1 cellular context compared by ENCODE assay signal in the genomic region with DNA sequence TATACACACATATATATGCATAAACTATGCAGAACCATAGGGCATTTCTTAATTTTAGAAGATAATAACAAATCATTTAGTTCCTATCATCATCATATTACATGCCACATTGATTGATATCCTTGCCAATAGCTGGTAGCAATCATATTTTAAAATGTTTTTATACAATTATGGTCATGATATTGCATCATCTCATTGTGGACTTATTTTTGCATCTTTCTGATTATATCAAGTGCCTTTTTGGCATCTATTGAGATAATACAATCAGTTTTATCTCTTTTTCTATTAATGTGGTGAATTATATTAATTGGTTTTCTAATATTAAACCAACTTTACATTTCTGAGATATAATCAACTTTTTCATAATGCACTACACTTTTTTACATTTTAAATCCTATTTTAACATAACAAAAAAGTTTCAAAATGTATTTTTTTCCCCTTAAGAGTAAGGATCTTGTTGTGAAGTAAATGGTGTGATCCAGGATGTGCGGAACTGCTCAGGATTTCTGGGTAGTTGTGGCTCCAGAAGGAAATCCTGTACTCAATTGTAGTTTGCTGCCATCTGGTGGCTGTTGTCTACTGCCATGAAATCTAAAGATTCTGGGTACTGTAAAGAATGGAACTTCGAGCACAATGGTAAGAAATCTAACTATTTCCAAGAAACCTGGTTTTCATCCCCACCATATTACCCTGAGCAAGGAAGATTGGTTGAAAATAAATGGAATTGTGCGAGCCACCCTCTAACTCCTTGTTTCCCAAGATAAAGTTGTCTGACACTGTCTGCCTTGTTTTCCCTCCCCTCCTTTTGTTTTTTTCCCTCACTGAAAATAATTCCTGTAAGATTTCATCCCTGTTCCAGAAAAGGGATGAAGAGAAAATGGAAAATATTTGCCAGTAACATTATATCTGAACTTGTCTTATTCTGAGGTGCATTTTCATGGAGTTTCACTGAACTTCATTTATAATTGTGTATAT.
A peak's percentile ranks its signal among the peaks of the same experiment; 100 is the strongest.
TF ChIP-seq lines count a peak whose summit lies in the region.

No MANE protein-coding gene starts in this region.

TF ChIP-seq in K562, 482 proteins besides CTCF, POLR2A, EP300 and RAD21 (continued from another document):
- peak; percentile 28; the same call in 1 of the 2 replicates for TF ChIP-seq CEBPB (tag; IDR thresholded peaks at IDR 0.05)
- TF ChIP-seq SMC3 (conservative IDR thresholded peaks at IDR 0.05; ENCODE audit: insufficient read depth, low read depth, low read length) = peak; percentile 64
- TF ChIP-seq, protein P1, sequence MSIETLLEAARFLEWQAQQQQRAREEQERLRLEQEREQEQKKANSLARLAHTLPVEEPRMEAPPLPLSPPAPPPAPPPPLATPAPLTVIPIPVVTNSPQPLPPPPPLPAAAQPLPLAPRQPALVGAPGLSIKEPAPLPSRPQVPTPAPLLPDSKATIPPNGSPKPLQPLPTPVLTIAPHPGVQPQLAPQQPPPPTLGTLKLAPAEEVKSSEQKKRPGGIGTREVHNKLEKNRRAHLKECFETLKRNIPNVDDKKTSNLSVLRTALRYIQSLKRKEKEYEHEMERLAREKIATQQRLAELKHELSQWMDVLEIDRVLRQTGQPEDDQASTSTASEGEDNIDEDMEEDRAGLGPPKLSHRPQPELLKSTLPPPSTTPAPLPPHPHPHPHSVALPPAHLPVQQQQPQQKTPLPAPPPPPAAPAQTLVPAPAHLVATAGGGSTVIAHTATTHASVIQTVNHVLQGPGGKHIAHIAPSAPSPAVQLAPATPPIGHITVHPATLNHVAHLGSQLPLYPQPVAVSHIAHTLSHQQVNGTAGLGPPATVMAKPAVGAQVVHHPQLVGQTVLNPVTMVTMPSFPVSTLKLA (conservative IDR thresholded peaks at IDR 0.05) = no peak
- TF ChIP-seq ATF3 (IDR thresholded peaks at IDR 0.05) = peak; percentile 65
- TF ChIP-seq ATF3 (CRISPR knock-in tag; conservative IDR thresholded peaks at IDR 0.05) = no peak
- TF ChIP-seq CEBPG (CRISPR knock-in tag; IDR thresholded peaks at IDR 0.05) = no peak
- TF ChIP-seq CEBPG (tag; conservative IDR thresholded peaks at IDR 0.05 in 1 of 2, IDR thresholded peaks at IDR 0.05 in 1 of 2) = peak in 1 of 2 experiments; percentile 85
